In genomic region chr9:105244274-105244995, GRCh38 we compare ENCODE assay signal across 1 cellular context.
TF ChIP-seq lines count a peak whose summit lies in the region.

SLC44A1 (plus strand) TSS chr9:105244651; CDS start chr9:105244869, 218 bp downstream.

TF ChIP-seq in HepG2, 621 proteins besides CTCF, POLR2A, EP300 and RAD21 (continued from another document and continues in another):
- peak; percentile 96 for TF ChIP-seq ZFP91 (CRISPR knock-in tag; IDR thresholded peaks at IDR 0.05; ENCODE audit: borderline replicate concordance)
- TF ChIP-seq ZFP90 (CRISPR knock-in tag; IDR thresholded peaks at IDR 0.05; ENCODE audit: borderline replicate concordance) = peak; percentile 98
- TF ChIP-seq RARG (CRISPR knock-in tag; IDR thresholded peaks at IDR 0.05; ENCODE audit: low read depth) = no peak
- peak; percentile 85; the same call in 1 of the 2 replicates for TF ChIP-seq TP53 (CRISPR knock-in tag; conservative IDR thresholded peaks at IDR 0.05)
- peak; percentile 98 for TF ChIP-seq ZNF747 (CRISPR knock-in tag; IDR thresholded peaks at IDR 0.05; ENCODE audit: borderline replicate concordance)
- peak; percentile 74 for TF ChIP-seq GABPA (IDR thresholded peaks at IDR 0.05; ENCODE audit: low read depth, low read length)
- TF ChIP-seq GABPA (CRISPR knock-in tag; IDR thresholded peaks at IDR 0.05; ENCODE audit: low read depth) = peak; percentile 89
- TF ChIP-seq ZNF800 (CRISPR knock-in tag; IDR thresholded peaks at IDR 0.05) = peak; percentile 80; the same call in 1 of the 2 replicates
- no peak for TF ChIP-seq ZNF615 (CRISPR knock-in tag; IDR thresholded peaks at IDR 0.05; ENCODE audit: borderline replicate concordance)
- TF ChIP-seq PRMT3 (CRISPR knock-in tag; IDR thresholded peaks at IDR 0.05; ENCODE audit: borderline replicate concordance, low read depth) = peak; percentile 98
- peak; percentile 93 for TF ChIP-seq MEIS2 (CRISPR knock-in tag; IDR thresholded peaks at IDR 0.05)
- no peak for TF ChIP-seq MLLT10 (CRISPR knock-in tag; IDR thresholded peaks at IDR 0.05)
- TF ChIP-seq POLR2AphosphoS5 (IDR thresholded peaks at IDR 0.05; ENCODE audit: low read depth, low read length) = 0 out of 2 replicates have a peak, but pooled peaks have one; percentile 35
- TF ChIP-seq ZBTB42 (CRISPR knock-in tag; IDR thresholded peaks at IDR 0.05) = no peak
- TF ChIP-seq NFE2L2 (IDR thresholded peaks at IDR 0.05; ENCODE audit: low read length) = no peak
- TF ChIP-seq RBFOX2 (IDR thresholded peaks at IDR 0.05; ENCODE audit: low read depth, low read length) = peak; percentile 78
- peak; percentile 93 for TF ChIP-seq ZNF792 (CRISPR knock-in tag; IDR thresholded peaks at IDR 0.05)
- no peak for TF ChIP-seq ZNF10 (CRISPR knock-in tag; IDR thresholded peaks at IDR 0.05; ENCODE audit: borderline replicate concordance, low read depth)
- peak; percentile 63; the same call in 1 of the 2 replicates for TF ChIP-seq HMG20B (CRISPR knock-in tag; conservative IDR thresholded peaks at IDR 0.05)
- TF ChIP-seq ATRX (CRISPR knock-in tag; IDR thresholded peaks at IDR 0.05; ENCODE audit: borderline replicate concordance) = no peak
- peak; percentile 88 for TF ChIP-seq NFAT5 (CRISPR knock-in tag; IDR thresholded peaks at IDR 0.05)
- peak; percentile 97; the same call in 1 of the 2 replicates for TF ChIP-seq ZNF180 (CRISPR knock-in tag; IDR thresholded peaks at IDR 0.05; ENCODE audit: borderline replicate concordance, low read depth)
- TF ChIP-seq ZNF276 (CRISPR knock-in tag; IDR thresholded peaks at IDR 0.05; ENCODE audit: low read depth) = peak; percentile 96
- no peak for TF ChIP-seq ZNF879 (CRISPR knock-in tag; IDR thresholded peaks at IDR 0.05)
- peak; percentile 97 for TF ChIP-seq MED8 (CRISPR knock-in tag; IDR thresholded peaks at IDR 0.05; ENCODE audit: insufficient replicate concordance)
- TF ChIP-seq PRPF4 (IDR thresholded peaks at IDR 0.05; ENCODE audit: low read depth, low read length, poor library complexity, severe bottlenecking) = no peak
- 0 out of 2 replicates have a peak, but pooled peaks have one; percentile 69 for TF ChIP-seq ZNF34 (CRISPR knock-in tag; IDR thresholded peaks at IDR 0.05; ENCODE audit: borderline replicate concordance)
- 0 out of 2 replicates have a peak, but pooled peaks have one; percentile 26 for TF ChIP-seq FUBP1 (CRISPR knock-in tag; IDR thresholded peaks at IDR 0.05; ENCODE audit: borderline replicate concordance)
- peak; percentile 74 for TF ChIP-seq DBP (CRISPR knock-in tag; IDR thresholded peaks at IDR 0.05; ENCODE audit: not compliant biosample characterization)
- peak; percentile 64; the same call in 1 of the 2 replicates for TF ChIP-seq SIN3B (IDR thresholded peaks at IDR 0.05; ENCODE audit: low read length)
- no peak for TF ChIP-seq NFATC3 (CRISPR knock-in tag; IDR thresholded peaks at IDR 0.05)
- TF ChIP-seq ZNF12 (CRISPR knock-in tag; IDR thresholded peaks at IDR 0.05) = peak; percentile 74
- peak; percentile 97 for TF ChIP-seq ZNF574 (CRISPR knock-in tag; IDR thresholded peaks at IDR 0.05)
- TF ChIP-seq BCL3 (CRISPR knock-in tag; IDR thresholded peaks at IDR 0.05) = peak; percentile 72
- peak; percentile 54; the same call in 1 of the 2 replicates for TF ChIP-seq ZNF546 (CRISPR knock-in tag; conservative IDR thresholded peaks at IDR 0.05)
- TF ChIP-seq ZMAT3 (CRISPR knock-in tag; conservative IDR thresholded peaks at IDR 0.05) = peak; percentile 96
- peak; percentile 83 for TF ChIP-seq SP5 (CRISPR knock-in tag; IDR thresholded peaks at IDR 0.05; ENCODE audit: borderline replicate concordance, low read depth)
- TF ChIP-seq CBX1 (IDR thresholded peaks at IDR 0.05; ENCODE audit: low read depth) = peak; percentile 96
- peak; percentile 73 for TF ChIP-seq TAF1 (CRISPR knock-in tag; IDR thresholded peaks at IDR 0.05)
- TF ChIP-seq NONO (IDR thresholded peaks at IDR 0.05) = no peak
- peak; percentile 100 for TF ChIP-seq NONO (CRISPR knock-in tag; conservative IDR thresholded peaks at IDR 0.05)
- TF ChIP-seq ZNF782 (CRISPR knock-in tag; IDR thresholded peaks at IDR 0.05; ENCODE audit: borderline replicate concordance) = peak; percentile 89; the same call in 1 of the 2 replicates
- peak; percentile 96 for TF ChIP-seq POGK (CRISPR knock-in tag; conservative IDR thresholded peaks at IDR 0.05)
- peak; percentile 94 for TF ChIP-seq SPEN (CRISPR knock-in tag; IDR thresholded peaks at IDR 0.05; ENCODE audit: low read depth)
